ENCODE assay signal across 12 cellular contexts in the genomic region with DNA sequence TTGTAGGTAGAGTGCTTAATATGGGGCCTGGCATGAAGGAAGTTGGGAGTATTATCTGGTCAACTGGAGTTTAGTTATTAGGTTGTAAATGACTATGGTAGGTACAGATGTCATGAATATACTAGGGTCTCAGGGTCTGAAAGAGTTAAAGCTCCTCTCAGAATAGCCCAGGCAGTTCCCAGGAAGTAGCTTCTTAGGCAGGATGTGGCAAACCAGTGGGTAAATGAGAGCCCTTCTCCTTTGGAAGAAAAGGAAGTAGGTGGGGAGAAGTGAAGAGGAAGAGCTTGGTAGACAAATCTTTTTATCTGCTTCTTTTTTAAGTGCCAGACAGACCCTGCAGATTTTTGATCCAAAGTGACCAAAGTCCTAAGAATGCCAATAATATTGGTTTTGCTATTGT. TPM values are rescaled to one million over a fixed set of nuclear protein-coding genes. Genes with fewer than 3 reads are reported as not detected.
DNase-seq lines count a peak whose midpoint lies in the region; ATAC-seq and TF ChIP-seq lines count a peak whose summit lies in the region.
"Had no signal": no experiment of that assay in that cellular context is flagged by ENCODE, and none has a peak within 500 bp of the region (broad histone marks: within the 10 kb centered on the region; RNA-seq: fewer than 3 reads in every experiment).

No MANE protein-coding gene starts in this region.

- H2BK15ac ChIP-seq in mesendoderm (replicated peaks; ENCODE audit: low read depth), result no peak overlapping the region

- peaks cover 23% of the 10 kb centered on the region for H3K9me3 Mint-ChIP-seq in activated CD4-positive, alpha-beta memory T cell treated with anti-CD3 and anti-CD28 coated beads, Interleukin-2, amount 10 ng/mL, durations not matched to agents 7 days and 5 days

- no peak overlapping the region for H3K23ac ChIP-seq in mesendoderm (ENCODE audit: low read length)

- H3K4me1 ChIP-seq in DND-41 (ENCODE audit: insufficient read depth, low read length) (peaks cover 64% of the 10 kb centered on the region), Loucy (ENCODE audit: insufficient read depth, low read length, poor library complexity, severe bottlenecking) (peaks cover 48% of the 10 kb centered on the region), mesendoderm (ENCODE audit: control insufficient read depth, low read depth, low read length) (peaks cover 26% of the 10 kb centered on the region)

- H3K27ac ChIP-seq in DND-41 (ENCODE audit: low read length), result peak overlapping the region; percentile 74
- H3K27ac ChIP-seq in mesendoderm (ENCODE audit: low read depth, low read length), result peak overlapping the region; percentile 36
- H3K27ac ChIP-seq: VCaP had no signal

- peak overlapping the region; percentile 79 for H2BK120ac ChIP-seq in mesendoderm (ENCODE audit: low read depth, low read length)

- peaks cover 74% of the 10 kb centered on the region for H3K4me1 Mint-ChIP-seq in activated CD4-positive, alpha-beta memory T cell treated with anti-CD3 and anti-CD28 coated beads, Interleukin-2, amount 10 ng/mL, durations not matched to agents 7 days and 5 days

- intact Hi-C loops in posterior vena cava (cut with DNase I), result no loop called here

- H3K79me2 ChIP-seq in DND-41 (ENCODE audit: insufficient read depth, low read length) (peaks cover 100% of the 10 kb centered on the region), Loucy (ENCODE audit: insufficient read depth, low read length) (peaks cover 98% of the 10 kb centered on the region), mesendoderm (ENCODE audit: control insufficient read depth, insufficient read depth, low read length) (peaks cover 71% of the 10 kb centered on the region)

- no peak overlapping the region for H2AK5ac ChIP-seq in mesendoderm (ENCODE audit: low read length)

- no peak overlapping the region for H3K4ac ChIP-seq in mesendoderm (ENCODE audit: low read depth, low read length)

- H3F3A ChIP-seq in Loucy (ENCODE audit: low read depth), result no peaks in the 10 kb centered on the region; the same call in none of the 2 replicates

- H3K27ac Mint-ChIP-seq in activated CD4-positive, alpha-beta memory T cell treated with anti-CD3 and anti-CD28 coated beads, Interleukin-2, amount 10 ng/mL, durations not matched to agents 7 days and 5 days, result peak overlapping the region; percentile 76

- TF ChIP-seq CTCF in DND-41 (IDR thresholded peaks at IDR 0.05; ENCODE audit: borderline replicate concordance, extremely low read depth, low read length, poor library complexity, severe bottlenecking) (no peak), Loucy (conservative IDR thresholded peaks at IDR 0.05; ENCODE audit: low read length) (no peak)

- no peaks in the 10 kb centered on the region for H3K27me3 ChIP-seq in DND-41 (ENCODE audit: insufficient read depth, low read length, poor library complexity)
- H3K27me3 ChIP-seq in Loucy (ENCODE audit: insufficient read depth, low read length, poor library complexity, severe bottlenecking), result no peaks in the 10 kb centered on the region
- no peaks in the 10 kb centered on the region for H3K27me3 ChIP-seq in mesendoderm (ENCODE audit: insufficient read depth, low read length, poor library complexity)

- peak overlapping the region; percentile 42 for H3K4me3 Mint-ChIP-seq in activated CD4-positive, alpha-beta memory T cell treated with anti-CD3 and anti-CD28 coated beads, Interleukin-2, amount 10 ng/mL, durations not matched to agents 7 days and 5 days

- H2AFZ ChIP-seq in DND-41 (ENCODE audit: low read depth, low read length) (no peak overlapping the region), Loucy (ENCODE audit: low read length) (no peak overlapping the region)

- H2BK5ac ChIP-seq in mesendoderm (ENCODE audit: low read length), result peak overlapping the region; percentile 1

- peaks cover 39% of the 10 kb centered on the region for H3K79me1 ChIP-seq in mesendoderm (ENCODE audit: low read length)

- H3K27me3 Mint-ChIP-seq in activated CD4-positive, alpha-beta memory T cell treated with anti-CD3 and anti-CD28 coated beads, Interleukin-2, amount 10 ng/mL, durations not matched to agents 7 days and 5 days, result no peaks in the 10 kb centered on the region

- no peak overlapping the region for H4K8ac ChIP-seq in mesendoderm (ENCODE audit: low read depth, low read length)

- H4K5ac ChIP-seq in mesendoderm (ENCODE audit: low read length), result no peak overlapping the region

- H3K9ac ChIP-seq in DND-41 (ENCODE audit: low read depth, low read length), result no peak overlapping the region
- peak overlapping the region; percentile 44 for H3K9ac ChIP-seq in Loucy (ENCODE audit: low read depth, low read length, poor library complexity, severe bottlenecking)
- no peak overlapping the region for H3K9ac ChIP-seq in mesendoderm (ENCODE audit: low read length)

- DNase-seq in DND-41 (peak; percentile 73), mesendoderm (peak; percentile 58), GM19240 (ENCODE audit: insufficient read length, low spot score) (no peak), NCI-H526 (lab: John Stamatoyannopoulos, UW) (no peak), posterior vena cava (ENCODE audit: low spot score) (no peak)
- DNase-seq in activated CD4-positive, alpha-beta memory T cell treated with anti-CD3 and anti-CD28 coated beads, Interleukin-2, amount 10 ng/mL, durations not matched to agents 7 days and 5 days, result no peak
- DNase-seq: anterior cingulate cortex, KG1, kidney had no signal

- CTCF ChIA-PET in activated CD4-positive, alpha-beta memory T cell treated with anti-CD3 and anti-CD28 coated beads, Interleukin-2, amount 10 ng/mL, durations not matched to agents 7 days and 5 days (lab: Charles Lee), result interaction anchor here (0.8 to 1.1 kb wide), 3 partner anchors 21 to 24 kb away, joined by 3 read pairs; a partner anchor contains a TSS

- no peaks in the 10 kb centered on the region for H3K9me2 ChIP-seq in Loucy (replicated peaks; ENCODE audit: low read depth, low read length)

- peak overlapping the region in 1 of 2 experiments; percentile 35; a peak in 1 of 4 replicates for H3K4me3 ChIP-seq in DND-41 (ENCODE audit: low read depth in 1 of 2, low read length in 2 of 2)
- H3K4me3 ChIP-seq in Loucy (ENCODE audit: low read length, poor library complexity, severe bottlenecking), result peak overlapping the region; percentile 65
- no peak overlapping the region for H3K4me3 ChIP-seq in mesendoderm (ENCODE audit: low read length)

- POLR2A ChIA-PET in activated CD4-positive, alpha-beta memory T cell treated with anti-CD3 and anti-CD28 coated beads, Interleukin-2, amount 10 ng/mL, durations not matched to agents 7 days and 5 days (lab: Charles Lee), result interaction anchor here (0.6 to 2.6 kb wide), 7 partner anchors 9 to 94 kb away, joined by 3 to 19 read pairs (median 4); a partner anchor contains a TSS

- H3K36me3 Mint-ChIP-seq in activated CD4-positive, alpha-beta memory T cell treated with anti-CD3 and anti-CD28 coated beads, Interleukin-2, amount 10 ng/mL, durations not matched to agents 7 days and 5 days (ENCODE audit: low read depth), result peaks cover 69% of the 10 kb centered on the region

- no peaks in the 10 kb centered on the region for H3K9me3 ChIP-seq in DND-41 (ENCODE audit: insufficient read depth, low read length, severe bottlenecking)
- H3K9me3 ChIP-seq in Loucy (ENCODE audit: insufficient read depth, low read depth, low read length), result peaks cover 12% of the 10 kb centered on the region; the same call in 1 of the 2 replicates

- H4K20me1 ChIP-seq in DND-41 (ENCODE audit: insufficient read depth, low read length) (peaks cover 62% of the 10 kb centered on the region), Loucy (ENCODE audit: insufficient read depth, low read length, poor library complexity, severe bottlenecking) (peaks cover 18% of the 10 kb centered on the region)

- H3K56ac ChIP-seq in mesendoderm (ENCODE audit: low read length), result peak overlapping the region; percentile 70

- ATAC-seq in DND-41 (ENCODE audit: insufficient read depth, low read depth), result peak; percentile 91
- no peak for ATAC-seq in HG03135 (IDR thresholded peaks at IDR 0.05; ENCODE audit: unreplicated experiment)

- peaks cover 15% of the 10 kb centered on the region; the same call in 1 of the 2 replicates for H3K36me3 ChIP-seq in DND-41 (ENCODE audit: insufficient read depth, low read length)
- H3K36me3 ChIP-seq in Loucy (ENCODE audit: insufficient read depth, low read length), result peaks cover 7% of the 10 kb centered on the region; the same call in 1 of the 2 replicates
- H3K36me3 ChIP-seq in mesendoderm (ENCODE audit: control insufficient read depth, insufficient read depth, low read length), result no peaks in the 10 kb centered on the region

- H3K18ac ChIP-seq in mesendoderm (ENCODE audit: low read length), result peak overlapping the region; percentile 86

- H3K4me2 ChIP-seq in DND-41 (ENCODE audit: insufficient read depth, low read length), result peak overlapping the region; percentile 52
- H3K4me2 ChIP-seq in Loucy (ENCODE audit: low read depth, low read length, poor library complexity, severe bottlenecking), result peak overlapping the region; percentile 85
- no peak overlapping the region for H3K4me2 ChIP-seq in mesendoderm (ENCODE audit: low read length)

RNA-seq across cellular contexts. Expression of a gene that starts 24.5 kb away (rescaled TPM):
- 10 to 100 TPM; 87.6 to 89.0 TPM for total RNA-seq in activated CD4-positive, alpha-beta memory T cell treated with anti-CD3 and anti-CD28 coated beads, Interleukin-2, amount 10 ng/mL, durations not matched to agents 7 days and 5 days
- polyA plus RNA-seq in mesendoderm (2013, experiment 1 of 2), result 29.3 TPM
- polyA plus RNA-seq in mesendoderm (2013, experiment 2 of 2), result 29.3 TPM
- 10 to 100 TPM; 36.6 to 70.4 TPM for total RNA-seq in posterior vena cava

RNA-seq across cellular contexts. Expression of a gene that starts 54.7 kb away (rescaled TPM):
- total RNA-seq in activated CD4-positive, alpha-beta memory T cell treated with anti-CD3 and anti-CD28 coated beads, Interleukin-2, amount 10 ng/mL, durations not matched to agents 7 days and 5 days, result 10 to 100 TPM; 27.2 to 28.9 TPM
- polyA plus RNA-seq in mesendoderm (2013, experiment 1 of 2), result 31.4 TPM
- 31.9 TPM for polyA plus RNA-seq in mesendoderm (2013, experiment 2 of 2)
- total RNA-seq in posterior vena cava, result 1 to 10 TPM; 6.1 to 6.5 TPM

Comparison
In these comparisons a context has a peak if more than half of its experiments do, and no peak if none do; other contexts are left out.
1. DNase-seq: peak in DND-41 (single experiment) and mesendoderm (single experiment); none in activated CD4-positive, alpha-beta memory T cell treated with anti-CD3 and anti-CD28 coated beads, Interleukin-2, amount 10 ng/mL, durations not matched to agents 7 days and 5 days (single experiment), GM19240 (single experiment), NCI-H526 (0 of 2) and posterior vena cava (single experiment).